1 cellular context compared by ENCODE assay signal in genomic region chr11:18524248-18524647, GRCh38.
TF ChIP-seq lines count a peak whose summit lies in the region.

No MANE protein-coding gene starts in this region.

TF ChIP-seq in HepG2, 621 proteins besides CTCF, POLR2A, EP300 and RAD21 (continues in another document):
- TF ChIP-seq ZFP1 (CRISPR knock-in tag; IDR thresholded peaks at IDR 0.05) (no peak), KLF13 (CRISPR knock-in tag; IDR thresholded peaks at IDR 0.05) (no peak), ZNF550 (CRISPR knock-in tag; IDR thresholded peaks at IDR 0.05; ENCODE audit: borderline replicate concordance) (no peak), SCMH1 (CRISPR knock-in tag; IDR thresholded peaks at IDR 0.05; ENCODE audit: borderline replicate concordance) (no peak), ZBTB21 (CRISPR knock-in tag; IDR thresholded peaks at IDR 0.05) (no peak), ZNF263 (CRISPR knock-in tag; IDR thresholded peaks at IDR 0.05) (no peak), NCOA2 (CRISPR knock-in tag; IDR thresholded peaks at IDR 0.05) (peak; percentile 67), SYNCRIP (IDR thresholded peaks at IDR 0.05; ENCODE audit: insufficient read depth, low read depth, low read length) (no peak), REXO4 (CRISPR knock-in tag; IDR thresholded peaks at IDR 0.05; ENCODE audit: borderline replicate concordance) (no peak), ELF3 (CRISPR knock-in tag; IDR thresholded peaks at IDR 0.05) (peak; percentile 29; the same call in 1 of the 2 replicates), ETV6 (CRISPR knock-in tag; conservative IDR thresholded peaks at IDR 0.05) (no peak), REST (IDR thresholded peaks at IDR 0.05; ENCODE audit: borderline replicate concordance in 1 of 2, low read depth in 1 of 2, low read length in 2 of 2) (no peak), SOX13 (IDR thresholded peaks at IDR 0.05) (no peak), SOX13 (CRISPR knock-in tag; conservative IDR thresholded peaks at IDR 0.05 in 1 of 2, IDR thresholded peaks at IDR 0.05 in 1 of 2) (peak in 1 of 2 experiments; percentile 87; a peak in 2 of 4 replicates), ESRRA (CRISPR knock-in tag; IDR thresholded peaks at IDR 0.05; ENCODE audit: low read depth) (no peak), ZFP36 (IDR thresholded peaks at IDR 0.05; ENCODE audit: borderline replicate concordance, low read depth, low read length, partially characterized antibody) (no peak), ZC3H13 (CRISPR knock-in tag; IDR thresholded peaks at IDR 0.05) (no peak), ZNF367 (CRISPR knock-in tag; IDR thresholded peaks at IDR 0.05; ENCODE audit: borderline replicate concordance) (no peak), KLF11 (CRISPR knock-in tag; IDR thresholded peaks at IDR 0.05) (no peak), TEAD3 (CRISPR knock-in tag; optimal IDR thresholded peaks at IDR 0.05; ENCODE audit: borderline replicate concordance) (peak; percentile 22), RERE (CRISPR knock-in tag; IDR thresholded peaks at IDR 0.05; ENCODE audit: low read depth) (no peak), KDM5A (IDR thresholded peaks at IDR 0.05; ENCODE audit: borderline replicate concordance, low read length) (no peak), ZNF10 (CRISPR knock-in tag; IDR thresholded peaks at IDR 0.05; ENCODE audit: borderline replicate concordance, low read depth) (no peak), ARNT2 (CRISPR knock-in tag; IDR thresholded peaks at IDR 0.05; ENCODE audit: low read depth) (no peak), RARA (CRISPR knock-in tag; IDR thresholded peaks at IDR 0.05) (peak; percentile 85), HNF4A (CRISPR knock-in tag; IDR thresholded peaks at IDR 0.05) (peak; percentile 50; the same call in 1 of the 2 replicates), ZNF562 (CRISPR knock-in tag; IDR thresholded peaks at IDR 0.05; ENCODE audit: borderline replicate concordance) (no peak), ZNF503 (CRISPR knock-in tag; IDR thresholded peaks at IDR 0.05) (no peak), ZMYM3 (CRISPR knock-in tag; IDR thresholded peaks at IDR 0.05) (no peak), KLF15 (CRISPR knock-in tag; IDR thresholded peaks at IDR 0.05; ENCODE audit: borderline replicate concordance) (no peak), SOX6 (IDR thresholded peaks at IDR 0.05) (no peak), SOX6 (CRISPR knock-in tag; IDR thresholded peaks at IDR 0.05) (peak; percentile 90), NR2F6 (IDR thresholded peaks at IDR 0.05) (peak; percentile 57), NR2F6 (CRISPR knock-in tag; IDR thresholded peaks at IDR 0.05) (peak; percentile 61; the same call in 1 of the 2 replicates), AKAP8 (CRISPR knock-in tag; IDR thresholded peaks at IDR 0.05) (no peak), ZNF775 (CRISPR knock-in tag; IDR thresholded peaks at IDR 0.05; ENCODE audit: borderline replicate concordance) (no peak), ZNF280B (CRISPR knock-in tag; IDR thresholded peaks at IDR 0.05; ENCODE audit: borderline replicate concordance) (no peak), ZNF589 (CRISPR knock-in tag; conservative IDR thresholded peaks at IDR 0.05) (no peak), MIER3 (CRISPR knock-in tag; IDR thresholded peaks at IDR 0.05; ENCODE audit: borderline replicate concordance) (no peak; the same call in 1 of the 2 replicates), KDM6A (CRISPR knock-in tag; IDR thresholded peaks at IDR 0.05; ENCODE audit: low read depth) (0 out of 2 replicates have a peak, but pooled peaks have one; percentile 16), ZNF792 (CRISPR knock-in tag; IDR thresholded peaks at IDR 0.05) (no peak), SRF (IDR thresholded peaks at IDR 0.05; ENCODE audit: low read depth, low read length) (no peak), ZNF33B (CRISPR knock-in tag; IDR thresholded peaks at IDR 0.05) (no peak), HDAC1 (CRISPR knock-in tag; IDR thresholded peaks at IDR 0.05) (no peak), SIX4 (CRISPR knock-in tag; IDR thresholded peaks at IDR 0.05) (no peak)
- TF ChIP-seq, protein P1, sequence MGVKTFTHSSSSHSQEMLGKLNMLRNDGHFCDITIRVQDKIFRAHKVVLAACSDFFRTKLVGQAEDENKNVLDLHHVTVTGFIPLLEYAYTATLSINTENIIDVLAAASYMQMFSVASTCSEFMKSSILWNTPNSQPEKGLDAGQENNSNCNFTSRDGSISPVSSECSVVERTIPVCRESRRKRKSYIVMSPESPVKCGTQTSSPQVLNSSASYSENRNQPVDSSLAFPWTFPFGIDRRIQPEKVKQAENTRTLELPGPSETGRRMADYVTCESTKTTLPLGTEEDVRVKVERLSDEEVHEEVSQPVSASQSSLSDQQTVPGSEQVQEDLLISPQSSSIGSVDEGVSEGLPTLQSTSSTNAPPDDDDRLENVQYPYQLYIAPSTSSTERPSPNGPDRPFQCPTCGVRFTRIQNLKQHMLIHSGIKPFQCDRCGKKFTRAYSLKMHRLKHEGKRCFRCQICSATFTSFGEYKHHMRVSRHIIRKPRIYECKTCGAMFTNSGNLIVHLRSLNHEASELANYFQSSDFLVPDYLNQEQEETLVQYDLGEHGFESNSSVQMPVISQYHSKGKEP (CRISPR knock-in tag; IDR thresholded peaks at IDR 0.05) = no peak
- TF ChIP-seq, protein P2, sequence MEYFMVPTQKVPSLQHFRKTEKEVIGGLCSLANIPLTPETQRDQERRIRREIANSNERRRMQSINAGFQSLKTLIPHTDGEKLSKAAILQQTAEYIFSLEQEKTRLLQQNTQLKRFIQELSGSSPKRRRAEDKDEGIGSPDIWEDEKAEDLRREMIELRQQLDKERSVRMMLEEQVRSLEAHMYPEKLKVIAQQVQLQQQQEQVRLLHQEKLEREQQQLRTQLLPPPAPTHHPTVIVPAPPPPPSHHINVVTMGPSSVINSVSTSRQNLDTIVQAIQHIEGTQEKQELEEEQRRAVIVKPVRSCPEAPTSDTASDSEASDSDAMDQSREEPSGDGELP (IDR thresholded peaks at IDR 0.05; ENCODE audit: borderline replicate concordance, low read depth) = peak; percentile 76
- TF ChIP-seq, protein P3, sequence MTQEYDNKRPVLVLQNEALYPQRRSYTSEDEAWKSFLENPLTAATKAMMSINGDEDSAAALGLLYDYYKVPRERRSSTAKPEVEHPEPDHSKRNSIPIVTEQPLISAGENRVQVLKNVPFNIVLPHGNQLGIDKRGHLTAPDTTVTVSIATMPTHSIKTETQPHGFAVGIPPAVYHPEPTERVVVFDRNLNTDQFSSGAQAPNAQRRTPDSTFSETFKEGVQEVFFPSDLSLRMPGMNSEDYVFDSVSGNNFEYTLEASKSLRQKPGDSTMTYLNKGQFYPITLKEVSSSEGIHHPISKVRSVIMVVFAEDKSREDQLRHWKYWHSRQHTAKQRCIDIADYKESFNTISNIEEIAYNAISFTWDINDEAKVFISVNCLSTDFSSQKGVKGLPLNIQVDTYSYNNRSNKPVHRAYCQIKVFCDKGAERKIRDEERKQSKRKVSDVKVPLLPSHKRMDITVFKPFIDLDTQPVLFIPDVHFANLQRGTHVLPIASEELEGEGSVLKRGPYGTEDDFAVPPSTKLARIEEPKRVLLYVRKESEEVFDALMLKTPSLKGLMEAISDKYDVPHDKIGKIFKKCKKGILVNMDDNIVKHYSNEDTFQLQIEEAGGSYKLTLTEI (CRISPR knock-in tag; conservative IDR thresholded peaks at IDR 0.05) = no peak
- TF ChIP-seq, protein P4, sequence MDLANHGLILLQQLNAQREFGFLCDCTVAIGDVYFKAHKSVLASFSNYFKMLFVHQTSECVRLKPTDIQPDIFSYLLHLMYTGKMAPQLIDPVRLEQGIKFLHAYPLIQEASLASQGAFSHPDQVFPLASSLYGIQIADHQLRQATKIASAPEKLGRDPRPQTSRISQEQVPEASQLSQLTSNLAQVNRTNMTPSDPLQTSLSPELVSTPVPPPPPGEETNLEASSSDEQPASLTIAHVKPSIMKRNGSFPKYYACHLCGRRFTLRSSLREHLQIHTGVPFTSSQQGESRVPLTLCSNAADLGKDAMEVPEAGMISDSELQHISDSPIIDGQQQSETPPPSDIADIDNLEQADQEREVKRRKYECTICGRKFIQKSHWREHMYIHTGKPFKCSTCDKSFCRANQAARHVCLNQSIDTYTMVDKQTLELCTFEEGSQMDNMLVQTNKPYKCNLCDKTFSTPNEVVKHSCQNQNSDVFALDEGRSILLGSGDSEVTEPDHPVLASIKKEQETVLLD (CRISPR knock-in tag; IDR thresholded peaks at IDR 0.05; ENCODE audit: low read depth) = no peak
